ENCODE assay signal across 15 cellular contexts in the genomic region with DNA sequence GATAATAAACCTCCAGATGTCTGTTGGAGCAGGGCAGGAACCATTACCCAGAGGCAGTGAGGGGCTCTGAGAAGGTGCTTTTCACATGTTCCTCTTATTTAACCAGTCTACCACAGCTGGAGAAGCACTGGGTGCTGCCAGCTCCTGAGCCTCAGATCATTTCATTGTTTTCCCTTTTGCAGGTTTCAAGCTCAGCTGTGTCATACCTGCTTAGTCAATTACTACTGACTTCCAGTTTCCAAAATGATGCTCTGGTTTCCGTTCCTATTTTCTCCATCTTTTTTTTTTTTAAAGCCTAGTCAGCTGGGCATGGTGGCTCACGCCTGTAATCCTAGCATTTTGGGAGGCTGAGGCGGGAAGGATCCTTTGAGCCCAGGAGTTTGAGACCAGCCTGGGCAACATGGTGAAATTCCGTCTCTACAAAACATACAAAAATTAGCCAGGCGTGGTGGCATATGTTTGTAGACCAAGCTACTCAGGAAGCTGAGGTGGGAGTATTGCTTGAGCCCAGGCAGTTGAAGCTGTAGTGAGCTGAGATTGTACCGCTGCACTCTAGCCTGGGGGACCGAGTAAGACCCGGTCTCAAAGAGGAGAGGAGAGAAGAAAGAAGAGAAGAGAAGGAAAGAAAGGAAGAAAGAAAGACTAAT. TPM values are rescaled to one million over a fixed set of nuclear protein-coding genes. Genes with fewer than 3 reads are reported as not detected.
DNase-seq lines count a peak whose midpoint lies in the region; ATAC-seq and TF ChIP-seq lines count a peak whose summit lies in the region.
"Had no signal": no experiment of that assay in that cellular context is flagged by ENCODE, and none has a peak within 500 bp of the region (broad histone marks: within the 10 kb centered on the region; RNA-seq: fewer than 3 reads in every experiment).

No MANE protein-coding gene starts in this region.

- in situ Hi-C loops in transverse colon (cut with MboI; ENCODE audit: low pct_ligation_motif_present in 1 of 4, low pct_unique_long_range_greater_than_20kb in 1 of 4, low sequenced_read_pairs in 3 of 4): loop anchor here in 3 of 4 donors (10.0 to 25.0 kb wide), 2 partner anchors 89 to 152 kb away; partner anchors contain the start of gene DDR1 (in 2 of the 3)

- DNase-seq in activated CD4-positive, alpha-beta T cell treated with anti-CD3 and anti-CD28 coated beads, Interleukin-2, amount 10 ng/mL, durations not matched to agents 7 days and 5 days: no peak
- DNase-seq in activated CD4-positive, alpha-beta T cell treated with anti-CD3 and anti-CD28 coated beads, Interleukin-2, amount 50 U/mL, for 4 hours: no peak
- DNase-seq in activated T-helper 2 cell treated with anti-CD3 and anti-CD28 coated beads, Interferon-gamma antibody, Interleukin-2, Interleukin-4, amounts not matched to agents 10 μg/mL and 5 μg/mL and 100 μg/mL, durations not matched to agents 14 hours and 24 hours and 36 hours (ENCODE audit: low spot score): no peak
- DNase-seq in spleen: no peak
- no peak for DNase-seq in mesenteric fat pad (ENCODE audit: low spot score)
- no peak for DNase-seq in NK-92 (lab: John Stamatoyannopoulos, UW; ENCODE audit: unreplicated experiment)
- DNase-seq in transverse colon: no peak
- DNase-seq: ACHN, activated gamma-delta T cell treated with Interleukin-2 at 50 U/mL for 16 hours, H7, islet precursor cell, NCI-H2081 treated with DMSO at 0.1 percent for 48 hours, Peyer's patch had no signal

- H3K36me3 ChIP-seq in spleen (peaks cover 5 to 100% (median 72%) of the 10 kb centered on the region in 6 donors), transverse colon (peaks cover 0 to 62% (median 22%) of the 10 kb centered on the region in 4 donors)

- TF ChIP-seq POLR2A in spleen (IDR thresholded peaks at IDR 0.05): no peak
- TF ChIP-seq POLR2A in transverse colon (IDR thresholded peaks at IDR 0.05): no peak

- intact Hi-C loops in activated T-helper 2 cell treated with anti-CD3 and anti-CD28 coated beads, Interferon-gamma antibody, Interleukin-2, Interleukin-4, amounts not matched to agents 10 μg/mL and 5 μg/mL and 100 μg/mL, durations not matched to agents 14 hours and 24 hours and 36 hours (cut with micrococcal nuclease): loop anchor here (2.0 to 5.0 kb wide), 4 partner anchors 53 to 208 kb away; no protein-coding TSS in a partner anchor
- intact Hi-C loops in spleen (cut with DNase I; ENCODE audit: low total_unique reads): no loop called here
- intact Hi-C loops in transverse colon (cut with DNase I; ENCODE audit: low total_unique reads): no loop called here

- H3K9me3 ChIP-seq in spleen: no peaks in the 10 kb centered on the region
- no peaks in the 10 kb centered on the region for H3K9me3 ChIP-seq in transverse colon
- H3K9me3 ChIP-seq: Peyer's patch had no signal

- peaks cover 4% of the 10 kb centered on the region for H3K9me3 Mint-ChIP-seq in activated CD4-positive, alpha-beta T cell treated with anti-CD3 and anti-CD28 coated beads, Interleukin-2, amount 10 ng/mL, durations not matched to agents 7 days and 5 days
- H3K9me3 Mint-ChIP-seq in activated T-helper 2 cell treated with anti-CD3 and anti-CD28 coated beads, Interferon-gamma antibody, Interleukin-2, Interleukin-4, amounts not matched to agents 10 μg/mL and 5 μg/mL and 100 μg/mL, durations not matched to agents 14 hours and 24 hours and 36 hours: no peaks in the 10 kb centered on the region

- H3K4me1 Mint-ChIP-seq in activated CD4-positive, alpha-beta T cell treated with anti-CD3 and anti-CD28 coated beads, Interleukin-2, amount 10 ng/mL, durations not matched to agents 7 days and 5 days: peaks cover 85% of the 10 kb centered on the region
- H3K4me1 Mint-ChIP-seq in activated T-helper 2 cell treated with anti-CD3 and anti-CD28 coated beads, Interferon-gamma antibody, Interleukin-2, Interleukin-4, amounts not matched to agents 10 μg/mL and 5 μg/mL and 100 μg/mL, durations not matched to agents 14 hours and 24 hours and 36 hours (ENCODE audit: low read depth): peaks cover 71% of the 10 kb centered on the region

- POLR2A ChIA-PET in activated CD4-positive, alpha-beta T cell treated with anti-CD3 and anti-CD28 coated beads, Interleukin-2, amount 10 ng/mL, durations not matched to agents 7 days and 5 days (lab: Charles Lee): interaction anchor here (0.6 kb wide), 1 partner anchor 65 kb away, joined by 5 read pairs; no protein-coding TSS in a partner anchor

- peaks cover 75% of the 10 kb centered on the region for H3K36me3 Mint-ChIP-seq in activated CD4-positive, alpha-beta T cell treated with anti-CD3 and anti-CD28 coated beads, Interleukin-2, amount 10 ng/mL, durations not matched to agents 7 days and 5 days (ENCODE audit: low read depth)
- H3K36me3 Mint-ChIP-seq in activated T-helper 2 cell treated with anti-CD3 and anti-CD28 coated beads, Interferon-gamma antibody, Interleukin-2, Interleukin-4, amounts not matched to agents 10 μg/mL and 5 μg/mL and 100 μg/mL, durations not matched to agents 14 hours and 24 hours and 36 hours (ENCODE audit: low read depth): peaks cover 89% of the 10 kb centered on the region

- H3K4me1 ChIP-seq in spleen (peaks cover 33 to 93% (median 66%) of the 10 kb centered on the region in 6 donors), transverse colon (peaks cover 17 to 65% (median 22%) of the 10 kb centered on the region in 4 donors)

- no peak overlapping the region for H3K4me3 ChIP-seq in spleen
- no peak overlapping the region for H3K4me3 ChIP-seq in transverse colon
- H3K4me3 ChIP-seq: Peyer's patch had no signal

- 65 to 80% (median 72%) methylated on average over 8 of the region's 8 CpGs for WGBS in spleen, 5 donors
- 73 to 78% methylated on average over 4 to 8 of the region's 8 CpGs for WGBS in transverse colon (ENCODE audit: low coverage in 1 of 2), 2 donors

- peak overlapping the region; percentile 85 for H3K27ac Mint-ChIP-seq in activated CD4-positive, alpha-beta T cell treated with anti-CD3 and anti-CD28 coated beads, Interleukin-2, amount 10 ng/mL, durations not matched to agents 7 days and 5 days
- H3K27ac Mint-ChIP-seq in activated T-helper 2 cell treated with anti-CD3 and anti-CD28 coated beads, Interferon-gamma antibody, Interleukin-2, Interleukin-4, amounts not matched to agents 10 μg/mL and 5 μg/mL and 100 μg/mL, durations not matched to agents 14 hours and 24 hours and 36 hours: peak overlapping the region; percentile 97

- TF ChIP-seq EP300 in transverse colon (IDR thresholded peaks at IDR 0.05; ENCODE audit: low read depth): no peak

- H3K4me3 Mint-ChIP-seq in activated CD4-positive, alpha-beta T cell treated with anti-CD3 and anti-CD28 coated beads, Interleukin-2, amount 10 ng/mL, durations not matched to agents 7 days and 5 days: peak overlapping the region; percentile 73
- H3K4me3 Mint-ChIP-seq in activated T-helper 2 cell treated with anti-CD3 and anti-CD28 coated beads, Interferon-gamma antibody, Interleukin-2, Interleukin-4, amounts not matched to agents 10 μg/mL and 5 μg/mL and 100 μg/mL, durations not matched to agents 14 hours and 24 hours and 36 hours (ENCODE audit: low read depth): peak overlapping the region; percentile 83

- H3K27me3 Mint-ChIP-seq in activated CD4-positive, alpha-beta T cell treated with anti-CD3 and anti-CD28 coated beads, Interleukin-2, amount 10 ng/mL, durations not matched to agents 7 days and 5 days: no peaks in the 10 kb centered on the region
- H3K27me3 Mint-ChIP-seq in activated T-helper 2 cell treated with anti-CD3 and anti-CD28 coated beads, Interferon-gamma antibody, Interleukin-2, Interleukin-4, amounts not matched to agents 10 μg/mL and 5 μg/mL and 100 μg/mL, durations not matched to agents 14 hours and 24 hours and 36 hours (ENCODE audit: low read depth): no peaks in the 10 kb centered on the region

- peak; percentile 34 for ATAC-seq in HG03097 (IDR thresholded peaks at IDR 0.05; ENCODE audit: low FRiP score, unreplicated experiment)

- H3K27ac ChIP-seq in spleen: peak overlapping the region in 5 of 8 donors; percentile 17 to 84 (median 74)
- no peak overlapping the region for H3K27ac ChIP-seq in transverse colon
- H3K27ac ChIP-seq: KMS-11 had no signal

- no peak for TF ChIP-seq CTCF in spleen (IDR thresholded peaks at IDR 0.05 in 8 of 11, conservative IDR thresholded peaks at IDR 0.05 in 3 of 11)
- TF ChIP-seq CTCF in transverse colon (IDR thresholded peaks at IDR 0.05): no peak

- CTCF ChIA-PET in activated CD4-positive, alpha-beta T cell treated with anti-CD3 and anti-CD28 coated beads, Interleukin-2, amount 10 ng/mL, durations not matched to agents 7 days and 5 days (lab: Charles Lee): interaction anchor here (0.6 to 5.6 kb wide), 10 partner anchors 13 to 393 kb away, joined by 3 to 40 read pairs (median 3); partner anchors contain the start of genes DHX16 and MDC1

- H3K27me3 ChIP-seq in spleen (replicated peaks in 1 of 7) (no peaks in the 10 kb centered on the region), transverse colon (no peaks in the 10 kb centered on the region)
- H3K27me3 ChIP-seq: Peyer's patch had no signal

RNA-seq across cellular contexts. Expression of gene FLOT1, which starts 6.7 kb away (rescaled TPM):
- total RNA-seq in activated CD4-positive, alpha-beta T cell treated with anti-CD3 and anti-CD28 coated beads, Interleukin-2, amount 10 ng/mL, durations not matched to agents 7 days and 5 days: 100 to 1,000 TPM; 199 to 213 TPM
- 201 and 214 TPM in 2 replicates for total RNA-seq in activated T-helper 2 cell treated with anti-CD3 and anti-CD28 coated beads, Interferon-gamma antibody, Interleukin-2, Interleukin-4, amounts not matched to agents 10 μg/mL and 5 μg/mL and 100 μg/mL, durations not matched to agents 14 hours and 24 hours and 36 hours
- total RNA-seq in spleen: 100 to 1,000 TPM; 125 to 205 (median 170) TPM
- 100 to 1,000 TPM; 116 to 178 (median 116) TPM for polyA plus RNA-seq in spleen
- total RNA-seq in mesenteric fat pad: 190 TPM
- 100 to 1,000 TPM; 123 to 146 (median 139) TPM for total RNA-seq in transverse colon

RNA-seq across cellular contexts. Expression of gene IER3, which starts 8.6 kb away (rescaled TPM):
- 10 to 100 TPM; 30.5 to 34.9 TPM for total RNA-seq in activated CD4-positive, alpha-beta T cell treated with anti-CD3 and anti-CD28 coated beads, Interleukin-2, amount 10 ng/mL, durations not matched to agents 7 days and 5 days
- total RNA-seq in activated T-helper 2 cell treated with anti-CD3 and anti-CD28 coated beads, Interferon-gamma antibody, Interleukin-2, Interleukin-4, amounts not matched to agents 10 μg/mL and 5 μg/mL and 100 μg/mL, durations not matched to agents 14 hours and 24 hours and 36 hours: 185 and 190 TPM in 2 replicates
- total RNA-seq in spleen: 10 to 100 TPM; 29.8 to 62.2 (median 41.7) TPM
- 10 to 100 TPM; 19.8 to 29.4 (median 25.7) TPM for polyA plus RNA-seq in spleen
- 146 TPM for total RNA-seq in mesenteric fat pad
- total RNA-seq in transverse colon: 100 to 1,000 TPM in 1 of 4 donors, 10 to 100 TPM in 3; 21.1 to 100 (median 84.6) TPM

RNA-seq across cellular contexts. Expression of gene TUBB, which starts 15.6 kb away (rescaled TPM):
- total RNA-seq in activated CD4-positive, alpha-beta T cell treated with anti-CD3 and anti-CD28 coated beads, Interleukin-2, amount 10 ng/mL, durations not matched to agents 7 days and 5 days: 1,000 to 10,000 TPM; 1,494 to 1,661 TPM
- total RNA-seq in activated T-helper 2 cell treated with anti-CD3 and anti-CD28 coated beads, Interferon-gamma antibody, Interleukin-2, Interleukin-4, amounts not matched to agents 10 μg/mL and 5 μg/mL and 100 μg/mL, durations not matched to agents 14 hours and 24 hours and 36 hours: 1,115 and 1,128 TPM in 2 replicates
- total RNA-seq in spleen (100 to 1,000 TPM; 189 to 344 (median 272) TPM), mesenteric fat pad (452 TPM), transverse colon (100 to 1,000 TPM in 3 of 4 donors, 10 to 100 TPM in 1; 77.1 to 128 (median 106) TPM)
- 100 to 1,000 TPM; 109 to 203 (median 182) TPM for polyA plus RNA-seq in spleen

RNA-seq across cellular contexts. Expression of gene MDC1, which starts 18.7 kb away (rescaled TPM):
- total RNA-seq in activated CD4-positive, alpha-beta T cell treated with anti-CD3 and anti-CD28 coated beads, Interleukin-2, amount 10 ng/mL, durations not matched to agents 7 days and 5 days: 10 to 100 TPM; 46.8 to 53.2 TPM
- 88.3 and 96.6 TPM in 2 replicates for total RNA-seq in activated T-helper 2 cell treated with anti-CD3 and anti-CD28 coated beads, Interferon-gamma antibody, Interleukin-2, Interleukin-4, amounts not matched to agents 10 μg/mL and 5 μg/mL and 100 μg/mL, durations not matched to agents 14 hours and 24 hours and 36 hours
- total RNA-seq in spleen: 10 to 100 TPM; 20.8 to 47.7 (median 39.0) TPM
- 10 to 100 TPM in 2 of 3 donors, 1 to 10 TPM in 1; 7.8 to 18.2 (median 16.5) TPM for polyA plus RNA-seq in spleen
- 19.8 TPM for total RNA-seq in mesenteric fat pad
- total RNA-seq in transverse colon: 10 to 100 TPM in 2 of 4 donors, 1 to 10 TPM in 2; 3.1 to 13.5 (median 9.7) TPM

RNA-seq across cellular contexts. Expression of gene NRM, which starts 45.0 kb away (rescaled TPM):
- total RNA-seq in activated CD4-positive, alpha-beta T cell treated with anti-CD3 and anti-CD28 coated beads, Interleukin-2, amount 10 ng/mL, durations not matched to agents 7 days and 5 days: 10 to 100 TPM; 43.1 to 58.8 TPM
- 23.1 and 24.2 TPM in 2 replicates for total RNA-seq in activated T-helper 2 cell treated with anti-CD3 and anti-CD28 coated beads, Interferon-gamma antibody, Interleukin-2, Interleukin-4, amounts not matched to agents 10 μg/mL and 5 μg/mL and 100 μg/mL, durations not matched to agents 14 hours and 24 hours and 36 hours
- total RNA-seq in spleen (10 to 100 TPM in 6 of 7 donors, 1 to 10 TPM in 1; 9.8 to 13.8 (median 11.0) TPM), mesenteric fat pad (7.3 TPM), transverse colon (10 to 100 TPM in 1 of 4 donors, 1 to 10 TPM in 2, not detected in 1; 2.7 to 13.8 (median 2.7) TPM)
- 10 to 100 TPM; 14.1 to 19.6 (median 17.7) TPM for polyA plus RNA-seq in spleen

Comparison
In these comparisons a context has a peak if more than half of its experiments do, and no peak if none do; other contexts are left out.
1. H3K27ac ChIP-seq: peak in spleen (5 of 8); none in transverse colon (0 of 4).